In the genomic region with DNA sequence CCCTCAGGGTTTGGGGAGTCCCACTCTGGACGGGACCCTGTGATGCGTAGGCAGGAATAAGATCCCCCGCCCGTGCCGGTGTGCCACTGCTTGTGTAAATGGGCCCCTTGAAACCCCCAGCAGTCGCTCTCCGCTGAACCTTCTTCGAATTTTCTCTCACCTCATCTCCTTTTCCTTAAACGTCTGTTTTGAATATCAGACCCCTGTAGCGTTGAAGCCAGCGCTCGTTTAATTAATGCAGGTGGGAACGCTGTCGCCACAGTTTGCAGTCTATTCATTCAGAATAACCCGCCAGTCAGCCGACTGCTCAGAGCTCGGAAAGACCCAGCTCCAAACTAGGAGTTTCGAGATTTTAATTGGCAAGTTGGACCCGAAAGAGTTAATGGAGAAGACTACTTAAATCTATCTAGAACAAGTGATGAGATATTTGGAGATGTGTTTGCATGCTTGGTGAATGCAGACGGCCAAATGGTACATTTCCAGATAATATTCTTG, we compare ENCODE assay signal across 8 cellular contexts. TPM values are rescaled to one million over a fixed set of nuclear protein-coding genes. Genes with fewer than 3 reads are reported as not detected.
DNase-seq lines count a peak whose midpoint lies in the region; ATAC-seq and TF ChIP-seq lines count a peak whose summit lies in the region.

No MANE protein-coding gene starts in this region.

- no peaks in the 10 kb centered on the region for H3K9me3 ChIP-seq in SK-N-SH
- H3K9me3 ChIP-seq in skeletal muscle tissue (ENCODE audit: control insufficient read depth in 3 of 3, low read length in 3 of 3), result no peaks in the 10 kb centered on the region

- H3F3A ChIP-seq in SK-N-SH (replicated peaks; ENCODE audit: insufficient read depth), result peaks cover 13% of the 10 kb centered on the region

- POLR2A ChIA-PET in SK-N-SH (lab: Yijun Ruan, JAX), result interaction anchor here (0.7 to 2.0 kb wide), 5 partner anchors 30 to 182 kb away, joined by 3 to 11 read pairs (median 4); a partner anchor contains a TSS
- POLR2A ChIA-PET in activated B cell treated with CpG ODN at 0.5 μM for 24 hours (lab: Charles Lee), result interaction anchor here (0.6 to 2.5 kb wide), 25 partner anchors 11 to 1782 kb away, joined by 3 to 34 read pairs (median 4); a partner anchor contains a TSS

- peak overlapping the region; percentile 87 for H3K9ac ChIP-seq in SK-N-SH
- H3K9ac ChIP-seq in skeletal muscle tissue (ENCODE audit: low read depth in 1 of 3, low read length in 3 of 3), result peak overlapping the region; percentile 94 to 97 (median 97)

- H3K4me3 ChIP-seq in SK-N-SH (ENCODE audit: low read depth in 2 of 2, low read length in 1 of 2) (peak overlapping the region; percentile 89 to 93), skeletal muscle tissue (ENCODE audit: low read length in 3 of 3) (peak overlapping the region; percentile 91 to 95 (median 92))

- peak overlapping the region; percentile 90 for H3K4me2 ChIP-seq in SK-N-SH

- peak overlapping the region; percentile 92 for H3K27ac Mint-ChIP-seq in activated B cell treated with CpG ODN at 0.5 μM for 24 hours

- H3K27ac ChIP-seq in SK-N-SH (ENCODE audit: low read depth in 2 of 2, low read length in 1 of 2) (peak overlapping the region; percentile 76 to 89; a peak in 3 of 4 replicates), skeletal muscle tissue (ENCODE audit: low read depth, low read length) (peak overlapping the region; percentile 74)

- no peak for TF ChIP-seq EP300 in SK-N-SH (IDR thresholded peaks at IDR 0.05; ENCODE audit: borderline replicate concordance in 1 of 2, low read depth in 1 of 2, low read length in 1 of 2)

- no peaks in the 10 kb centered on the region for H3K27me3 ChIP-seq in SK-N-SH (ENCODE audit: insufficient read depth)
- no peaks in the 10 kb centered on the region for H3K27me3 ChIP-seq in skeletal muscle tissue (ENCODE audit: control insufficient read depth in 3 of 3, insufficient read depth in 3 of 3, low read length in 3 of 3)

- peaks cover 20% of the 10 kb centered on the region for H3K36me3 Mint-ChIP-seq in activated B cell treated with CpG ODN at 0.5 μM for 24 hours (ENCODE audit: low read depth)

- H3K4me3 Mint-ChIP-seq in activated B cell treated with CpG ODN at 0.5 μM for 24 hours, result peak overlapping the region; percentile 97

- TF ChIP-seq RAD21 in SK-N-SH (IDR thresholded peaks at IDR 0.05; ENCODE audit: low read length), result no peak

- no peaks in the 10 kb centered on the region for H3K9me2 ChIP-seq in SK-N-SH

- no peaks in the 10 kb centered on the region for H3K9me3 Mint-ChIP-seq in activated B cell treated with CpG ODN at 0.5 μM for 24 hours

- peak overlapping the region; percentile 94 for H2AFZ ChIP-seq in SK-N-SH (ENCODE audit: low read depth)

- intact Hi-C loops in activated B cell treated with CpG ODN at 0.5 μM for 24 hours (cut with micrococcal nuclease), result loop anchor here (1.0 to 10.0 kb wide), 12 partner anchors 66 to 1652 kb away; a partner anchor contains a TSS
- intact Hi-C loops in left ventricle myocardium superior (cut with micrococcal nuclease), result loop anchor here (5.0 kb wide), 1 partner anchor 152 kb away; no protein-coding TSS in a partner anchor

- no peak for DNase-seq in SK-N-SH
- DNase-seq in activated B cell treated with CpG ODN at 0.5 μM for 24 hours, result no peak
- DNase-seq in left ventricle myocardium superior, result no peak
- no peak for DNase-seq in NAMALWA (ENCODE audit: low spot score)
- no peak for DNase-seq in NK-92 (lab: John Stamatoyannopoulos, UW; ENCODE audit: unreplicated experiment)

- peaks cover 50% of the 10 kb centered on the region for H3K79me2 ChIP-seq in SK-N-SH (ENCODE audit: insufficient read depth)

- no peaks in the 10 kb centered on the region for H3K27me3 Mint-ChIP-seq in activated B cell treated with CpG ODN at 0.5 μM for 24 hours

- H3K36me3 ChIP-seq in SK-N-SH (replicated peaks in 1 of 2; ENCODE audit: control insufficient read depth in 1 of 2, insufficient read depth in 2 of 2, low read length in 1 of 2), result peaks cover 12 to 18% of the 10 kb centered on the region in 2 experiments
- peaks cover 0 to 9% (median 8%) of the 10 kb centered on the region in 3 donors for H3K36me3 ChIP-seq in skeletal muscle tissue (ENCODE audit: control insufficient read depth in 3 of 3, insufficient read depth in 3 of 3, low read length in 3 of 3)

- H3K4me1 ChIP-seq in SK-N-SH (ENCODE audit: control insufficient read depth in 1 of 2, insufficient read depth in 2 of 2, low read depth in 1 of 2, low read length in 1 of 2) (peaks cover 0 to 2% of the 10 kb centered on the region in 2 experiments; a peak in 1 of 4 replicates), skeletal muscle tissue (ENCODE audit: control insufficient read depth in 3 of 3, insufficient read depth in 3 of 3, low read length in 3 of 3) (peaks cover 10 to 22% (median 16%) of the 10 kb centered on the region in 3 donors)

- H3K4me1 Mint-ChIP-seq in activated B cell treated with CpG ODN at 0.5 μM for 24 hours, result peaks cover 34% of the 10 kb centered on the region

- ATAC-seq in SK-N-SH treated with all-trans-retinoic acid at 6 μM for 48 hours (no peak), HG03066 (IDR thresholded peaks at IDR 0.05; ENCODE audit: low read depth, unreplicated experiment) (peak; percentile 32), activated B cell treated with CpG ODN at 0.5 μM for 24 hours (ENCODE audit: low read depth) (peak; percentile 28), left ventricle myocardium superior (peak; percentile 18)

- peaks cover 29% of the 10 kb centered on the region for H4K20me1 ChIP-seq in SK-N-SH (ENCODE audit: insufficient read depth)

- CTCF ChIA-PET in SK-N-SH (lab: Yijun Ruan, JAX), result interaction anchor here (0.5 to 5.2 kb wide), 15 partner anchors 13 to 226 kb away, joined by 3 to 78 read pairs (median 3); a partner anchor contains a TSS
- CTCF ChIA-PET in activated B cell treated with CpG ODN at 0.5 μM for 24 hours (lab: Charles Lee), result interaction anchor here (1.6 to 1.9 kb wide), 2 partner anchors 155 to 227 kb away, joined by 5 to 14 read pairs; no protein-coding TSS in a partner anchor

- 2% methylated on average over 16 of the region's 20 CpGs for WGBS in SK-N-SH (ENCODE audit: low lambda C conversion rate)

- TF ChIP-seq CTCF in SK-N-SH (IDR thresholded peaks at IDR 0.05) (no peak), activated B cell treated with CpG ODN at 0.5 μM for 24 hours (IDR thresholded peaks at IDR 0.05) (no peak)

TF ChIP-seq in SK-N-SH, 30 proteins besides CTCF, POLR2A, EP300 and RAD21 (continues in another document):
- TF ChIP-seq JUND (IDR thresholded peaks at IDR 0.05), result no peak
- no peak for TF ChIP-seq ELF1 (IDR thresholded peaks at IDR 0.05)
- TF ChIP-seq, protein P1, sequence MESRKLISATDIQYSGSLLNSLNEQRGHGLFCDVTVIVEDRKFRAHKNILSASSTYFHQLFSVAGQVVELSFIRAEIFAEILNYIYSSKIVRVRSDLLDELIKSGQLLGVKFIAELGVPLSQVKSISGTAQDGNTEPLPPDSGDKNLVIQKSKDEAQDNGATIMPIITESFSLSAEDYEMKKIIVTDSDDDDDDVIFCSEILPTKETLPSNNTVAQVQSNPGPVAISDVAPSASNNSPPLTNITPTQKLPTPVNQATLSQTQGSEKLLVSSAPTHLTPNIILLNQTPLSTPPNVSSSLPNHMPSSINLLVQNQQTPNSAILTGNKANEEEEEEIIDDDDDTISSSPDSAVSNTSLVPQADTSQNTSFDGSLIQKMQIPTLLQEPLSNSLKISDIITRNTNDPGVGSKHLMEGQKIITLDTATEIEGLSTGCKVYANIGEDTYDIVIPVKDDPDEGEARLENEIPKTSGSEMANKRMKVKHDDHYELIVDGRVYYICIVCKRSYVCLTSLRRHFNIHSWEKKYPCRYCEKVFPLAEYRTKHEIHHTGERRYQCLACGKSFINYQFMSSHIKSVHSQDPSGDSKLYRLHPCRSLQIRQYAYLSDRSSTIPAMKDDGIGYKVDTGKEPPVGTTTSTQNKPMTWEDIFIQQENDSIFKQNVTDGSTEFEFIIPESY (IDR thresholded peaks at IDR 0.05; ENCODE audit: borderline replicate concordance, low read depth), result no peak
- no peak for TF ChIP-seq TEAD4 (IDR thresholded peaks at IDR 0.05; ENCODE audit: borderline replicate concordance, insufficient read depth)
- peak; percentile 1; the same call in 1 of the 2 replicates for TF ChIP-seq TCF12 (IDR thresholded peaks at IDR 0.05)
- TF ChIP-seq FOXM1 (IDR thresholded peaks at IDR 0.05; ENCODE audit: low read depth), result no peak
- TF ChIP-seq, protein P2, sequence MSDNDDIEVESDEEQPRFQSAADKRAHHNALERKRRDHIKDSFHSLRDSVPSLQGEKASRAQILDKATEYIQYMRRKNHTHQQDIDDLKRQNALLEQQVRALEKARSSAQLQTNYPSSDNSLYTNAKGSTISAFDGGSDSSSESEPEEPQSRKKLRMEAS (IDR thresholded peaks at IDR 0.05; ENCODE audit: low read depth), result no peak

TF ChIP-seq in SK-N-SH treated with all-trans-retinoic acid at 6 μM for 48 hours, 23 proteins besides CTCF, POLR2A, EP300 and RAD21:
- TF ChIP-seq CSDC2 (CRISPR knock-in tag; IDR thresholded peaks at IDR 0.05), result no peak

RNA-seq across cellular contexts. Expression of a gene that starts 0.7 kb away (rescaled TPM):
- polyA plus RNA-seq in SK-N-SH (2012; rRNA removed), result 4.0 and 4.4 TPM in 2 replicates
- 10.4 and 12.2 TPM in 2 replicates for polyA plus RNA-seq in SK-N-SH (2012; cell fraction: cytosol; rRNA removed)
- polyA plus RNA-seq in SK-N-SH (2012; cell fraction: nucleus; rRNA removed), result 6.7 and 7.0 TPM in 2 replicates
- total RNA-seq in activated B cell treated with CpG ODN at 0.5 μM for 24 hours (40.0 and 44.8 TPM in 2 replicates), left ventricle myocardium superior (36.9 TPM), skeletal muscle tissue (11.0 TPM)
